16 cellular contexts compared by ENCODE assay signal in the genomic region with DNA sequence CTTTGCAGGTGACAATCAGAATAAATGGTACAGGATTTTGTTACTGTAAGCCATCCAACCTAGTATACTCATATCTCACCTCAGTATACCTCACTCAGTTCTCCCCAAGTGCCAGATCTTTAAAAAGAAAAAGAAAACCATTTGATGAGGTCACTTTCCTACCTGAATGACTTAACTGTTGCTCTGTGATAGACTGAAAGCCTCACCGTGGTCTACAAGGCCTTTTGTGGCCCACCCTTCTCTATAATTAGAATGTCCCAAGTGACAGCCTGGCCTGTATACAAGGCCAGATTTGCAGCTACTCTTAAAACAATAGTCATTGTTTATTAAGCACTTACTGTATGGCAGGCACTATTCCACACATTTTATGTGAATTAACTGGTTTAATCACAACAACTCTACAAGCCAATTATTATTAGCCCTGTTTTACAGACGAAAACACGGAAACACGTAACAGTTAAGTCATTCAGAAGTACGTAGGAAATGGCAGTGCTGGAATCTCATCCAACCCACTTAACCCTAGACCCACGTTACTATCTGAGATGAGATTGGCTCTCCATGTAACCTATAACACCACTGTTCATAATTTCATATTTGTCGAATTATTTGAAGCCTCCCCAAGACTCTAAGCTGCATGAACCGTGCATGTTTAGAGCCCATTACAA. TPM values are rescaled to one million over a fixed set of nuclear protein-coding genes. Genes with fewer than 3 reads are reported as not detected.
DNase-seq lines count a peak whose midpoint lies in the region; ATAC-seq and TF ChIP-seq lines count a peak whose summit lies in the region.
"Had no signal": no experiment of that assay in that cellular context is flagged by ENCODE, and none has a peak within 500 bp of the region (broad histone marks: within the 10 kb centered on the region; RNA-seq: fewer than 3 reads in every experiment).

No MANE protein-coding gene starts in this region.

- H3K4me3 Mint-ChIP-seq in stimulated activated naive CD8-positive, alpha-beta T cell treated with anti-CD3 and anti-CD28 coated beads, Interleukin-15, amount 100 ng/mL, for 72 hours = no peak overlapping the region
- H3K4me3 Mint-ChIP-seq: activated naive CD8-positive, alpha-beta T cell; stimulated activated memory B cell treated with anti-CD40 and anti-IgM and Interleukin-4, amounts not matched to agents 10 μg/mL and 1 μg/mL and 100 μg/mL, for 72 hours had no signal

- H3K27me3 ChIP-seq in heart right ventricle = no peaks in the 10 kb centered on the region
- H3K27me3 ChIP-seq: left lung had no signal

- H3K4me1 Mint-ChIP-seq in stimulated activated naive CD8-positive, alpha-beta T cell treated with anti-CD3 and anti-CD28 coated beads, Interleukin-15, amount 100 ng/mL, for 72 hours = peaks cover 16% of the 10 kb centered on the region
- H3K4me1 Mint-ChIP-seq: stimulated activated memory B cell treated with anti-CD40 and anti-IgM and Interleukin-4, amounts not matched to agents 10 μg/mL and 1 μg/mL and 100 μg/mL, for 72 hours had no signal

- H3K36me3 ChIP-seq in heart right ventricle = no peaks in the 10 kb centered on the region
- H3K36me3 ChIP-seq: left lung had no signal

- no peak for DNase-seq in heart right ventricle
- DNase-seq in Right ventricle myocardium superior = no peak
- peak in 1 of 2 donors; percentile 22 for DNase-seq in stimulated activated naive CD8-positive, alpha-beta T cell treated with anti-CD3 and anti-CD28 coated beads, Interleukin-15, amount 100 ng/mL, for 72 hours
- DNase-seq in mucosa of gallbladder (ENCODE audit: low spot score) = no peak
- DNase-seq in activated naive CD4-positive, alpha-beta T cell treated with Interleukin-2 at 50 U/mL for 16 hours = no peak
- no peak for DNase-seq in SIG-M5 treated with dmso at 0.1 percent for 504 hours (lab: John Stamatoyannopoulos, UW; ENCODE audit: unreplicated experiment)
- DNase-seq: effector memory CD4-positive, alpha-beta T cell; left lung; NCI-H146; small intestine; T-helper 1 cell had no signal

- TF ChIP-seq CTCF in heart right ventricle (IDR thresholded peaks at IDR 0.05) = no peak

- no peaks in the 10 kb centered on the region for H3K9me3 ChIP-seq in heart right ventricle
- H3K9me3 ChIP-seq: left lung had no signal

- WGBS in heart right ventricle, 2 donors = 56% methylated on average over 8 of the region's 8 CpGs

- H3K27ac Mint-ChIP-seq in stimulated activated naive CD8-positive, alpha-beta T cell treated with anti-CD3 and anti-CD28 coated beads, Interleukin-15, amount 100 ng/mL, for 72 hours = no peak overlapping the region
- H3K27ac Mint-ChIP-seq: activated naive CD8-positive, alpha-beta T cell; stimulated activated memory B cell treated with anti-CD40 and anti-IgM and Interleukin-4, amounts not matched to agents 10 μg/mL and 1 μg/mL and 100 μg/mL, for 72 hours had no signal

- H3K4me3 ChIP-seq in heart right ventricle = no peak overlapping the region
- H3K4me3 ChIP-seq: left lung had no signal

- peak overlapping the region in 7 of 10 donors; percentile 20 to 56 (median 43) for H3K27ac ChIP-seq in heart right ventricle
- H3K27ac ChIP-seq: left lung, parathyroid adenoma had no signal

- intact Hi-C loops in heart right ventricle (cut with DNase I) (no loop called here), Right ventricle myocardium superior (cut with DNase I) (no loop called here)

- ATAC-seq in heart right ventricle (peak in 7 of 8 donors; percentile 37 to 85 (median 69)), Right ventricle myocardium superior (ENCODE audit: poor library complexity) (no peak), GM21723 (IDR thresholded peaks at IDR 0.05; ENCODE audit: unreplicated experiment) (peak; percentile 52), HG03520 (IDR thresholded peaks at IDR 0.05; ENCODE audit: unreplicated experiment) (peak; percentile 56)
- peak; percentile 97 for ATAC-seq in stimulated activated naive CD8-positive, alpha-beta T cell treated with anti-CD3 and anti-CD28 coated beads, Interleukin-15, amount 100 ng/mL, for 72 hours
- ATAC-seq: left lung; stimulated activated memory B cell treated with anti-CD40 and anti-IgM and Interleukin-4, amounts not matched to agents 10 μg/mL and 1 μg/mL and 100 μg/mL, for 72 hours had no signal

- H3K27me3 Mint-ChIP-seq in stimulated activated naive CD8-positive, alpha-beta T cell treated with anti-CD3 and anti-CD28 coated beads, Interleukin-15, amount 100 ng/mL, for 72 hours = no peaks in the 10 kb centered on the region
- H3K27me3 Mint-ChIP-seq: activated naive CD8-positive, alpha-beta T cell; stimulated activated memory B cell treated with anti-CD40 and anti-IgM and Interleukin-4, amounts not matched to agents 10 μg/mL and 1 μg/mL and 100 μg/mL, for 72 hours had no signal

- H3K4me1 ChIP-seq in heart right ventricle = peaks cover 0 to 58% (median 45%) of the 10 kb centered on the region in 9 donors

- no peaks in the 10 kb centered on the region for H3K9me3 Mint-ChIP-seq in stimulated activated naive CD8-positive, alpha-beta T cell treated with anti-CD3 and anti-CD28 coated beads, Interleukin-15, amount 100 ng/mL, for 72 hours
- H3K9me3 Mint-ChIP-seq: stimulated activated memory B cell treated with anti-CD40 and anti-IgM and Interleukin-4, amounts not matched to agents 10 μg/mL and 1 μg/mL and 100 μg/mL, for 72 hours had no signal

RNA-seq across cellular contexts. Expression of a gene that starts 28.3 kb away (rescaled TPM):
- 10 to 100 TPM; 36.2 to 59.0 (median 48.1) TPM for total RNA-seq in heart right ventricle
- 10 to 100 TPM; 17.9 to 19.2 TPM for polyA plus RNA-seq in heart right ventricle
- 49.6 TPM for total RNA-seq in Right ventricle myocardium superior
- 90.3 TPM for total RNA-seq in mucosa of gallbladder

RNA-seq across cellular contexts. Expression of a gene that starts 28.5 kb away (rescaled TPM):
- 1 to 10 TPM in 3 of 10 donors, under 1 TPM in 7; 0.36 to 1.4 (median 0.68) TPM for total RNA-seq in heart right ventricle
- under 1 TPM; 0.07 to 0.51 TPM for polyA plus RNA-seq in heart right ventricle
- 1.0 TPM for total RNA-seq in Right ventricle myocardium superior
- total RNA-seq in mucosa of gallbladder = 3.1 TPM
